19 cellular contexts compared by ENCODE assay signal in the genomic region with DNA sequence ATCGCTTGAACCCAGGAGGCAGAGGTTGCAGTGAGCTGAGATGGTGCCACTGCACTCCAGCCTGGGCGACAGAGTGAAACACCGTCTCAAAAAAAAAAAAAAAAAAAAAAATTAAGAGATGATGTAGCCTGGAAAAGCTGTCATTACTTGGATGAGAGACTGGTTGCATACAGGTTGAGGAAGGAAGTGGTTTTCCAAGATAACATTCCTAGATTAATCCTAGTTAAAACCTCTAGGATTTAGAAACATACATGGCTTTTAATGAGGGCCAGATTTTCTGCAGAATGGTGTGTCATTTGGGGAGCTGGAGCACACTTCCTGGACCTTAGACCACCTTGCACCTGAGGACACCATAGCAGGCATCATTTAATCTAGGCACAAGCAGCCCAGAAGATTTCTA. TPM values are rescaled to one million over a fixed set of nuclear protein-coding genes. Genes with fewer than 3 reads are reported as not detected.
"Had no signal": no experiment of that assay in that cellular context is flagged by ENCODE, and none has a peak within 500 bp of the region (broad histone marks: within the 10 kb centered on the region; RNA-seq: fewer than 3 reads in every experiment).

No MANE protein-coding gene starts in this region.

- H3K4me3 Mint-ChIP-seq: activated B cell treated with CpG ODN at 0.5 μM for 24 hours; activated CD8-positive, alpha-beta T cell treated with anti-CD3 and anti-CD28 coated beads for 36 hours; activated T-helper 17 cell treated with anti-CD3 and anti-CD28 coated beads, Interleukin-2, amount 50 U/mL, for 72 hours; natural killer cell; stimulated activated effector memory CD8-positive, alpha-beta T cell treated with anti-CD3 and anti-CD28 coated beads, Interleukin-12 subunit alpha, Interleukin-12 subunit beta, amount 100 ng/mL, for 72 hours; T-cell had no signal

- H3K36me3 Mint-ChIP-seq: natural killer cell; stimulated activated effector memory CD8-positive, alpha-beta T cell treated with anti-CD3 and anti-CD28 coated beads, Interleukin-12 subunit alpha, Interleukin-12 subunit beta, amount 100 ng/mL, for 72 hours; T-cell had no signal

- H3K9me3 Mint-ChIP-seq: activated B cell treated with CpG ODN at 0.5 μM for 24 hours; activated CD8-positive, alpha-beta T cell treated with anti-CD3 and anti-CD28 coated beads for 36 hours; activated T-helper 17 cell treated with anti-CD3 and anti-CD28 coated beads, Interleukin-2, amount 50 U/mL, for 72 hours; natural killer cell; stimulated activated effector memory CD8-positive, alpha-beta T cell treated with anti-CD3 and anti-CD28 coated beads, Interleukin-12 subunit alpha, Interleukin-12 subunit beta, amount 100 ng/mL, for 72 hours; T-cell had no signal

- DNase-seq: activated B cell treated with CpG ODN at 0.5 μM for 24 hours; activated CD4-positive, alpha-beta T cell treated with anti-CD3 and anti-CD28 coated beads for 4 hours; activated CD8-positive, alpha-beta T cell treated with anti-CD3 and anti-CD28 coated beads for 36 hours; activated naive CD4-positive, alpha-beta T cell treated with Interleukin-2 at 50 U/mL for 16 hours; activated T-cell treated with anti-CD3 and anti-CD28 coated beads, Interleukin-2, amount 50 U/mL, for 1 hour; cerebellar nuclear complex; cortex of kidney; erythroblast; heart right ventricle; left ventricle myocardium inferior; natural killer cell; pancreas; stimulated activated CD4-positive, alpha-beta T cell treated with anti-CD3 and anti-CD28 coated beads, Interleukin-4, amount 100 ng/mL, for 24 hours; T-cell had no signal

- H3K9me3 ChIP-seq: gastroesophageal sphincter, heart right ventricle, left ventricle myocardium inferior, neutrophil, pancreas, thoracic aorta had no signal

- H3K4me1 Mint-ChIP-seq: natural killer cell; stimulated activated effector memory CD8-positive, alpha-beta T cell treated with anti-CD3 and anti-CD28 coated beads, Interleukin-12 subunit alpha, Interleukin-12 subunit beta, amount 100 ng/mL, for 72 hours had no signal

- H3K36me3 ChIP-seq: gastroesophageal sphincter, heart right ventricle, left ventricle myocardium inferior, neutrophil, pancreas, thoracic aorta had no signal

- H3K4me3 ChIP-seq: gastroesophageal sphincter, heart right ventricle, left ventricle myocardium inferior, pancreas, thoracic aorta had no signal

- H3K27me3 ChIP-seq: heart right ventricle, neutrophil, pancreas had no signal

- H3K27ac ChIP-seq: heart right ventricle, left ventricle myocardium inferior, neutrophil, pancreas, thoracic aorta had no signal

- H3K27me3 Mint-ChIP-seq: T-cell had no signal

- H3K27ac Mint-ChIP-seq: activated B cell treated with CpG ODN at 0.5 μM for 24 hours; activated CD8-positive, alpha-beta T cell treated with anti-CD3 and anti-CD28 coated beads for 36 hours; activated T-helper 17 cell treated with anti-CD3 and anti-CD28 coated beads, Interleukin-2, amount 50 U/mL, for 72 hours; natural killer cell; stimulated activated effector memory CD8-positive, alpha-beta T cell treated with anti-CD3 and anti-CD28 coated beads, Interleukin-12 subunit alpha, Interleukin-12 subunit beta, amount 100 ng/mL, for 72 hours; T-cell had no signal

RNA-seq across cellular contexts. Expression of a gene that starts 17.8 kb away (rescaled TPM):
- total RNA-seq: activated B cell treated with CpG ODN at 0.5 μM for 24 hours; activated CD8-positive, alpha-beta T cell treated with anti-CD3 and anti-CD28 coated beads for 36 hours; activated T-helper 17 cell treated with anti-CD3 and anti-CD28 coated beads, Interleukin-2, amount 50 U/mL, for 72 hours; left ventricle myocardium inferior; natural killer cell; T-cell had no signal
